11 cellular contexts compared by ENCODE assay signal in the genomic region with DNA sequence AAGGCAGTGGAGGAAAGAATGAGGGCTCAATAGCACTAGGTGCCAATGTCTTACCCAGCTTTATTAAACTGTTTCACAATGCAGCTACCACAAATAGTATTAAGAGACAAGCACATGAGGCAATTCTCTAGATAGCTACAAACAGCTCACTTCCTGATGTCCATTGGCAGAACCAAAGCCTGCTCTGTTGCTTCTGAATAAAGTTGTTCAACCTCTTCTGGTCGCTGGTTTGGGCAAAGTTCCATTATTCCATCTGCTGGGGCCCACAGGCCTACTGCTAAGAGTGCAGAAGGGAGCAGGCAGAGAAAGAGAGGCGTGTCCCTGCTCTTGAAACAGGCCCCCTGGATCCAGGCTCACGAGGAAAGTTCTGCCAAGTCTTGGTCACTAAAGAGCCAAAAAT.
DNase-seq lines count a peak whose midpoint lies in the region; ATAC-seq, FAIRE-seq and TF ChIP-seq lines count a peak whose summit lies in the region.
"Had no signal": no experiment of that assay in that cellular context is flagged by ENCODE, and none has a peak within 500 bp of the region (broad histone marks: within the 10 kb centered on the region; RNA-seq: fewer than 3 reads in every experiment).

No MANE protein-coding gene starts in this region.

- 47 to 63% (median 55%) methylated on average over 3 of the region's 3 CpGs for WGBS in small intestine, 3 donors
- 37 to 76% (median 54%) methylated on average over 3 of the region's 3 CpGs for WGBS in spleen, 5 donors

- ATAC-seq in left ventricle myocardium superior, result peak; percentile 96

- H3K9me3 ChIP-seq in small intestine (ENCODE audit: control insufficient read depth, low read depth) (no peaks in the 10 kb centered on the region), spleen (no peaks in the 10 kb centered on the region)

- H3K4me1 ChIP-seq in small intestine (ENCODE audit: control insufficient read depth in 2 of 2, insufficient read depth in 1 of 2, low read depth in 1 of 2, low read length in 1 of 2) (no peaks in the 10 kb centered on the region), spleen (peaks cover 0 to 66% (median 18%) of the 10 kb centered on the region in 6 donors)

- TF ChIP-seq POLR2A in spleen (IDR thresholded peaks at IDR 0.05), result no peak

- H3K27ac ChIP-seq in small intestine (ENCODE audit: low read depth in 1 of 2, low read length in 1 of 2), result no peak overlapping the region
- H3K27ac ChIP-seq in spleen, result peak overlapping the region in 3 of 8 donors; percentile 4 to 31 (median 30)

- DNase-seq in GM04504 (ENCODE audit: low read depth) (peak; percentile 58), astrocyte of the hippocampus (ENCODE audit: low read depth, low spot score) (peak; percentile 18), left ventricle myocardium superior (peak; percentile 76), small intestine (peak; percentile 1), NCI-H187 treated with DMSO at 0.1 percent for 48 hours (lab: John Stamatoyannopoulos, UW) (no peak), NCI-H2107 (lab: John Stamatoyannopoulos, UW) (no peak), spleen (no peak), activated T-cell treated with anti-CD3 and anti-CD28 coated beads for 4 hours (no peak)
- DNase-seq: activated CD8-positive, alpha-beta memory T cell treated with anti-CD3 and anti-CD28 coated beads, Interleukin-2, amount 50 U/mL, for 4 hours; DMS79 treated with DMSO at 0.1 percent for 48 hours; naive B cell had no signal

- intact Hi-C loops in left ventricle myocardium superior (cut with micrococcal nuclease), result no loop called here
- intact Hi-C loops in spleen (cut with DNase I; ENCODE audit: low total_unique reads), result no loop called here

- no peaks in the 10 kb centered on the region for H3K36me3 ChIP-seq in small intestine (ENCODE audit: control insufficient read depth in 2 of 2, insufficient read depth in 2 of 2, low read length in 2 of 2)
- no peaks in the 10 kb centered on the region for H3K36me3 ChIP-seq in spleen

- no peaks in the 10 kb centered on the region for H3K27me3 ChIP-seq in small intestine (ENCODE audit: control insufficient read depth in 2 of 2, insufficient read depth in 2 of 2, low read length in 2 of 2)
- H3K27me3 ChIP-seq in spleen (replicated peaks in 1 of 7), result no peaks in the 10 kb centered on the region

- no peak for FAIRE-seq in small intestine (lab: Jason Lieb, UNC)

- TF ChIP-seq CTCF in spleen (IDR thresholded peaks at IDR 0.05 in 8 of 11, conservative IDR thresholded peaks at IDR 0.05 in 3 of 11), result no peak

- H3K4me3 ChIP-seq in small intestine (ENCODE audit: low read depth in 1 of 2, low read length in 2 of 2), result no peak overlapping the region
- H3K4me3 ChIP-seq in spleen, result no peak overlapping the region

Comparison
In these comparisons a context has a peak if more than half of its experiments do, and no peak if none do; other contexts are left out.
1. DNase-seq: peak in GM04504 (single experiment), astrocyte of the hippocampus (single experiment), left ventricle myocardium superior (single experiment) and small intestine (single experiment); none in NCI-H187 treated with DMSO at 0.1 percent for 48 hours (single experiment), NCI-H2107 (single experiment), spleen (single experiment) and activated T-cell treated with anti-CD3 and anti-CD28 coated beads for 4 hours (single experiment).